In genomic region chr10:28910960-28911359, GRCh38 we compare ENCODE assay signal across 20 cellular contexts.
DNase-seq lines count a peak whose midpoint lies in the region; ATAC-seq and TF ChIP-seq lines count a peak whose summit lies in the region.
"Had no signal": no experiment of that assay in that cellular context is flagged by ENCODE, and none has a peak within 500 bp of the region (broad histone marks: within the 10 kb centered on the region; RNA-seq: fewer than 3 reads in every experiment).

No MANE protein-coding gene starts in this region.

- H3K27ac Mint-ChIP-seq in osteocyte (ENCODE audit: unreplicated experiment) = peak overlapping the region; percentile 73
- H3K27ac Mint-ChIP-seq: activated naive CD4-positive, alpha-beta T cell treated with anti-CD3 and anti-CD28 coated beads for 36 hours; neural progenitor cell; stimulated activated naive CD8-positive, alpha-beta T cell treated with anti-CD3 and anti-CD28 coated beads, Interleukin-15, amount 100 ng/mL, for 72 hours had no signal

- H3K4me1 Mint-ChIP-seq in osteocyte (ENCODE audit: unreplicated experiment) = peaks cover 28% of the 10 kb centered on the region
- H3K4me1 Mint-ChIP-seq: central memory CD8-positive, alpha-beta T cell; stimulated activated naive CD8-positive, alpha-beta T cell treated with anti-CD3 and anti-CD28 coated beads, Interleukin-15, amount 100 ng/mL, for 72 hours had no signal

- peak overlapping the region; percentile 58 for H3K27ac ChIP-seq in SJSA1
- H3K27ac ChIP-seq: C4-2B, neural progenitor cell, PC-9 had no signal

- intact Hi-C loops in left colon (cut with DNase I, micrococcal nuclease) = no loop called here

- H3K4me1 ChIP-seq in SJSA1 (replicated peaks) = peaks cover 40% of the 10 kb centered on the region
- H3K4me1 ChIP-seq: neural progenitor cell had no signal

- no peaks in the 10 kb centered on the region for H3K36me3 ChIP-seq in SJSA1
- H3K36me3 ChIP-seq: neural progenitor cell had no signal

- no peaks in the 10 kb centered on the region for H3K9me3 ChIP-seq in SJSA1 (replicated peaks)

- ATAC-seq in left colon = no peak
- ATAC-seq: stimulated activated naive CD8-positive, alpha-beta T cell treated with anti-CD3 and anti-CD28 coated beads, Interleukin-15, amount 100 ng/mL, for 72 hours had no signal

- peak; percentile 69 for DNase-seq in AG20443 (ENCODE audit: low spot score)
- DNase-seq in SJSA1 (ENCODE audit: low read depth in 1 of 2, low spot score in 2 of 2) = peak in 1 of 2 experiments; percentile 82
- DNase-seq in fibroblast of mammary gland (ENCODE audit: low read depth) = peak; percentile 50
- no peak for DNase-seq in osteocyte (ENCODE audit: extremely low spot score, unreplicated experiment)
- no peak for DNase-seq in NCI-H82 (lab: John Stamatoyannopoulos, UW)
- DNase-seq in activated T-cell treated with anti-CD3 and anti-CD28 coated beads, Interleukin-2, amount 50 U/mL, for 1 hour = no peak
- no peak for DNase-seq in NCI-H187 treated with DMSO at 0.1 percent for 48 hours (lab: John Stamatoyannopoulos, UW)
- no peak for DNase-seq in left colon
- DNase-seq: activated CD4-positive, CD25-positive, alpha-beta regulatory T cell; activated naive CD4-positive, alpha-beta T cell treated with anti-CD3 and anti-CD28 coated beads for 36 hours; mammary epithelial cell; NCI-H2029; NCI-H524 treated with DMSO at 0.1 percent for 48 hours; PC-9; small intestine; stimulated activated naive CD8-positive, alpha-beta T cell treated with anti-CD3 and anti-CD28 coated beads, Interleukin-15, amount 100 ng/mL, for 72 hours; SW 1271 had no signal

- no peaks in the 10 kb centered on the region for H3K36me3 Mint-ChIP-seq in osteocyte (ENCODE audit: unreplicated experiment)

- no peak overlapping the region for H3K4me3 Mint-ChIP-seq in osteocyte (ENCODE audit: unreplicated experiment)
- H3K4me3 Mint-ChIP-seq: activated naive CD4-positive, alpha-beta T cell treated with anti-CD3 and anti-CD28 coated beads for 36 hours; central memory CD8-positive, alpha-beta T cell; neural progenitor cell; stimulated activated naive CD8-positive, alpha-beta T cell treated with anti-CD3 and anti-CD28 coated beads, Interleukin-15, amount 100 ng/mL, for 72 hours had no signal

- no peaks in the 10 kb centered on the region for H3K27me3 ChIP-seq in SJSA1 (replicated peaks)
- H3K27me3 ChIP-seq: neural progenitor cell had no signal

- no peaks in the 10 kb centered on the region for H3K9me3 Mint-ChIP-seq in osteocyte (ENCODE audit: unreplicated experiment)
- H3K9me3 Mint-ChIP-seq: activated naive CD4-positive, alpha-beta T cell treated with anti-CD3 and anti-CD28 coated beads for 36 hours; central memory CD8-positive, alpha-beta T cell; stimulated activated naive CD8-positive, alpha-beta T cell treated with anti-CD3 and anti-CD28 coated beads, Interleukin-15, amount 100 ng/mL, for 72 hours had no signal

- H3K4me3 ChIP-seq in SJSA1 (no peak overlapping the region), fibroblast of mammary gland (ENCODE audit: control insufficient read depth, low read depth, low read length) (no peak overlapping the region)
- H3K4me3 ChIP-seq: neural progenitor cell, PC-9 had no signal

- H3K27me3 Mint-ChIP-seq in osteocyte (ENCODE audit: unreplicated experiment) = no peaks in the 10 kb centered on the region
- H3K27me3 Mint-ChIP-seq: stimulated activated naive CD8-positive, alpha-beta T cell treated with anti-CD3 and anti-CD28 coated beads, Interleukin-15, amount 100 ng/mL, for 72 hours had no signal

- TF ChIP-seq CTCF in fibroblast of mammary gland (conservative IDR thresholded peaks at IDR 0.05; ENCODE audit: control insufficient read depth, insufficient read depth, low read depth, low read length) (no peak), osteocyte (IDR thresholded peaks at IDR 0.05) (no peak)

Comparison
In these comparisons a context has a peak if more than half of its experiments do, and no peak if none do; other contexts are left out.
1. DNase-seq: peak in AG20443 (single experiment) and fibroblast of mammary gland (single experiment); none in osteocyte (single experiment), NCI-H82 (single experiment), activated T-cell treated with anti-CD3 and anti-CD28 coated beads, Interleukin-2, amount 50 U/mL, for 1 hour (single experiment), NCI-H187 treated with DMSO at 0.1 percent for 48 hours (single experiment) and left colon (0 of 2).